In the genomic region with DNA sequence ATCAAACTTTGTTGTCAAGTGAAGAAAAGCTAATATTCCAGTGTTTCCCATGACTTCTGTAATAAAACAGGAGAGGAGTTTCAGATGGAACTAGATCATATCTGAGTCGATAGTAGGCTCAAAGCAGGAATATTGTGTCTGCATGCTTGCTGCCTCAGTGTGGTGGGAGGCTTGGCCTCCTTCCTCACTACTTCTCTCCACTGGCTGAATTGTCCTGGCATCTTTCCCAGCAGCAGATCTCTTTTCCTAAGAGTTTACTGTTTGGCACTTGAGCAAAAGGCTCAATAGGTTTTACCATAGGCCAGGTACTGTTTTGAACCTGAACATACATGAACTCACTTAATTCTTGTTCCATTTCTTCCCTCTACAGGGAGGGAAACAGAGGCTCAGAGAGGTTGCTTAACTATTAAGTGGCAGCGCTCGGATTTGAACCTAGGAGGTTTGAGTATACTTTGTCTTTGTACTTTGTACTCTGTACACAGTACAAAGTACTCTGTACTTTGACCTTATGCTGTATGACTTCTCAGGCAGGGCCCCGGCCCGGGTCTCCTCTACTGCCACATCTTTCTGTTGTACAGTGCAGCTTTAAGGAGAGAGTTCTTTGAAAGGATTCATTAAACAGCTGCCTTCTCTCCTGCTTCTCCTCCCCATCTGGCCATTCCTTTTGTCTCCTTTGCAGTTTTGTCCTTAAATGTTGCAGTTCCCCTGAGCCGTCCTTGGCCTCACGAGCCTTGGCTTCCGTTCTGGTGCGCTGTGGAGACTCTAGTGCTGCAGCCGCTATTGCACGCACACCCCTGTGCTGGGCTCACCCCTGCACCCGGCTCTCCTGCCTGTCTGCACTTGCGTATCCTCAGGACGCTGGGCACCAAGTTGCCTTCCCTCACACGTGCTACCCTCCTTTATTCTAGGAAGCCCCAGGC, we compare ENCODE assay signal across 10 cellular contexts. TPM values are rescaled to one million over a fixed set of nuclear protein-coding genes. Genes with fewer than 3 reads are reported as not detected.
DNase-seq lines count a peak whose midpoint lies in the region; ATAC-seq, FAIRE-seq and TF ChIP-seq lines count a peak whose summit lies in the region.
"Had no signal": no experiment of that assay in that cellular context is flagged by ENCODE, and none has a peak within 500 bp of the region (broad histone marks: within the 10 kb centered on the region; RNA-seq: fewer than 3 reads in every experiment).

No MANE protein-coding gene starts in this region.

- TF ChIP-seq CTCF in MCF 10A (IDR thresholded peaks at IDR 0.05; ENCODE audit: unreplicated experiment) (no peak), breast epithelium (IDR thresholded peaks at IDR 0.05) (no peak), brain (conservative IDR thresholded peaks at IDR 0.05) (no peak), upper lobe of right lung (IDR thresholded peaks at IDR 0.05) (no peak)

- POLR2A ChIA-PET in MCF 10A (lab: Yijun Ruan, JAX) = no interaction called here

- H3K4me3 Mint-ChIP-seq in MCF 10A (ENCODE audit: unreplicated experiment) (no peak overlapping the region), brain (peak overlapping the region; percentile 10 to 75 (median 53))

- peak overlapping the region in 1 of 2 donors; percentile 13 for H3K27ac ChIP-seq in breast epithelium
- H3K27ac ChIP-seq in layer of hippocampus (ENCODE audit: low read depth, low read length) = peak overlapping the region; percentile 71
- H3K27ac ChIP-seq in upper lobe of right lung = no peak overlapping the region

- H3K36me3 Mint-ChIP-seq in MCF 10A (ENCODE audit: insufficient read depth, unreplicated experiment) (no peaks in the 10 kb centered on the region), brain (no peaks in the 10 kb centered on the region)

- H3K9me3 ChIP-seq in breast epithelium (no peaks in the 10 kb centered on the region), upper lobe of right lung (no peaks in the 10 kb centered on the region)
- H3K9me3 ChIP-seq: adrenal gland had no signal

- no peak for FAIRE-seq in RCC 7860 (lab: Jason Lieb, UNC)

- BruUV-seq in MCF 10A (replicated peaks; lab: Mats Ljungman, UMichigan) = no TSS peak

- H3K27me3 ChIP-seq in breast epithelium (no peaks in the 10 kb centered on the region), layer of hippocampus (ENCODE audit: control insufficient read depth, insufficient read depth, low read length) (no peaks in the 10 kb centered on the region), upper lobe of right lung (no peaks in the 10 kb centered on the region)
- H3K27me3 ChIP-seq: adrenal gland had no signal

- ATAC-seq in upper lobe of right lung = peak; percentile 53
- no peak for ATAC-seq in HG03457 (IDR thresholded peaks at IDR 0.05; ENCODE audit: unreplicated experiment)

- CTCF ChIA-PET in MCF 10A (lab: Yijun Ruan, JAX) = interaction anchor here (1.4 to 2.3 kb wide), 2 partner anchors 28 to 216 kb away, joined by 6 to 7 read pairs; no protein-coding TSS in a partner anchor

- H3K9me3 Mint-ChIP-seq in MCF 10A (ENCODE audit: unreplicated experiment) = no peaks in the 10 kb centered on the region
- H3K9me3 Mint-ChIP-seq in brain = peaks cover 0 to 3% (median 0%) of the 10 kb centered on the region in 5 experiments

- peak overlapping the region; percentile 37 for H3K27ac Mint-ChIP-seq in MCF 10A (ENCODE audit: low read depth, unreplicated experiment)
- H3K27ac Mint-ChIP-seq in brain = peak overlapping the region; percentile 63 to 98 (median 78)

- H3K27me3 Mint-ChIP-seq in MCF 10A (ENCODE audit: insufficient read depth, unreplicated experiment) (no peaks in the 10 kb centered on the region), brain (peaks cover 8% of the 10 kb centered on the region)

- no peak for TF ChIP-seq POLR2A in breast epithelium (IDR thresholded peaks at IDR 0.05)

- H3K4me3 ChIP-seq in breast epithelium (no peak overlapping the region), upper lobe of right lung (no peak overlapping the region)
- H3K4me3 ChIP-seq: adrenal gland had no signal

- H3K4me1 Mint-ChIP-seq in MCF 10A (ENCODE audit: insufficient read depth, unreplicated experiment) (peaks cover 18% of the 10 kb centered on the region), brain (peaks cover 58% of the 10 kb centered on the region)

- no peaks in the 10 kb centered on the region for H3K36me3 ChIP-seq in breast epithelium
- no peaks in the 10 kb centered on the region for H3K36me3 ChIP-seq in upper lobe of right lung
- H3K36me3 ChIP-seq: adrenal gland had no signal

- H3K4me1 ChIP-seq in breast epithelium = peaks cover 6 to 11% of the 10 kb centered on the region in 2 donors
- H3K4me1 ChIP-seq in upper lobe of right lung = peaks cover 10% of the 10 kb centered on the region

- intact Hi-C loops in MCF 10A (cut with micrococcal nuclease) (no loop called here), breast epithelium (cut with DNase I; ENCODE audit: low total_unique reads) (loop anchor here (10.0 kb wide), 1 partner anchor 217 kb away; no protein-coding TSS in a partner anchor), upper lobe of right lung (cut with DNase I) (no loop called here)

- DNase-seq in MCF 10A (ENCODE audit: unreplicated experiment) (no peak), breast epithelium (ENCODE audit: low spot score in 2 of 2) (no peak), upper lobe of right lung (no peak), RCC 7860 (ENCODE audit: low spot score) (no peak), activated T-cell treated with anti-CD3 and anti-CD28 coated beads for 4 hours (no peak)
- DNase-seq: activated CD4-positive, CD25-positive, alpha-beta regulatory T cell had no signal

RNA-seq across cellular contexts. Expression of a gene that starts 8.1 kb away (rescaled TPM):
- total RNA-seq in MCF 10A (2022) = 1.7 and 1.9 TPM in 2 replicates
- 10 to 100 TPM in 2 of 3 donors, 1 to 10 TPM in 1; 7.5 to 19.2 (median 10.5) TPM for total RNA-seq in breast epithelium
- 3.3 TPM for polyA plus RNA-seq in brain (ENCODE audit: insufficient read depth, low read depth, low replicate concordance)
- 6.7 TPM for total RNA-seq in upper lobe of right lung

RNA-seq across cellular contexts. Expression of a gene that starts 46.2 kb away (rescaled TPM):
- 67.8 and 71.8 TPM in 2 replicates for total RNA-seq in MCF 10A (2022)
- total RNA-seq in breast epithelium = 100 to 1,000 TPM in 1 of 3 donors, 10 to 100 TPM in 2; 36.3 to 109 (median 53.1) TPM
- 52.4 TPM for polyA plus RNA-seq in brain (ENCODE audit: insufficient read depth, low read depth, low replicate concordance)
- total RNA-seq in upper lobe of right lung = 79.8 TPM
